Comparison of ENCODE assay signal across 12 cellular contexts in the genomic region with DNA sequence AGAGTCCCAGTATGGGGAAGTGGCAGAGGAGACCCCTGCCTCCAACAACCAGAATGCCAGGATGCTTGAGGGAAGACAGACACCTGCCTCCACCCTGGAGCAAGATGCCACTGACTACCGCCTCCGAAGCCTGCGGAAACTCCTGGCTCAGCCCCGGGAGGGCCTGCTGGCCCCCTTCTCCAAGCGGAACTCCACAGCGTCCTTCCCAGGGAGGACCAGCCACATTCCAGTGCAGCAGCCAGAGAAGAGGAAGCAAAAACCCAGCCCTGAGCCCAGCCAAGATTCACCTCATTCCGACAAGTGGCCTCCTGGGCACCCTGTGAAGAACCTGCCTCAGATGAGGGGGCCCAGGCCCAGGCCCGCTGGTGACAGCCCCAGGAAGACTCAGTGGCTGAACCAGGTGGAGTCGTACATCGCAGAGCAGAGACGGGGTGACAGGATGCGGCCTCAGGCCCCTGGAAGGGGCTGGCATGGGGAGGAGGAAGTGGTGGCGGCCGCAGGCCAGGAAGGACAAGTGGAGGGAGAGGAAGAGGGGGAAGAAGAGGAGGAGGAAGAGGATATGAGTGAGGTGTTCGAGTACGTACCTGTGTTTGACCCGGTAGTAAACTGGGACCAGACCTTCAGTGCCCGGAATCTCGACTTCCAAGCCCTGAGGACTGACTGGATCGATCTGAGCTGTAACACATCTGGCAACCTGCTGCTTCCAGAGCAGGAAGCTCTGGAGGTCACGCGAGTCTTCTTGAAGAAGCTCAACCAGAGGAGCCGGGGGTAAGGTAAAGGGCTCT.
A peak's percentile ranks its signal among the peaks of the same experiment; 100 is the strongest.
DNase-seq lines count a peak whose midpoint lies in the region; ATAC-seq and TF ChIP-seq lines count a peak whose summit lies in the region.
"Had no signal": no experiment of that assay in that cellular context is flagged by ENCODE, and none has a peak within 500 bp of the region (broad histone marks: within the 10 kb centered on the region; RNA-seq: fewer than 3 reads in every experiment).

No MANE protein-coding gene starts in this region.

- TF ChIP-seq POLR2A in suprapubic skin (IDR thresholded peaks at IDR 0.05): no peak

- no peaks in the 10 kb centered on the region for H4K20me1 ChIP-seq in DOHH2 (ENCODE audit: control insufficient read depth, insufficient read depth, low read depth, low read length)

- H3K9me3 ChIP-seq in DOHH2 (ENCODE audit: control insufficient read depth, insufficient read depth, low read length): no peaks in the 10 kb centered on the region
- no peaks in the 10 kb centered on the region for H3K9me3 ChIP-seq in suprapubic skin

- peaks cover 46% of the 10 kb centered on the region for H3K4me1 Mint-ChIP-seq in activated T-helper 17 cell treated with anti-CD3 and anti-CD28 coated beads, Interleukin-2, amount 50 U/mL, for 72 hours
- peaks cover 35 to 66% (median 47%) of the 10 kb centered on the region in 4 donors for H3K4me1 Mint-ChIP-seq in naive thymus-derived CD8-positive, alpha-beta T cell

- no peak overlapping the region for H3K27ac ChIP-seq in DOHH2 (ENCODE audit: low read depth, low read length)
- no peak overlapping the region for H3K27ac ChIP-seq in suprapubic skin

- POLR2A ChIA-PET in naive thymus-derived CD8-positive, alpha-beta T cell (lab: Charles Lee): interaction anchor here (1.3 kb wide), 1 partner anchor 11 kb away, joined by 5 read pairs; no protein-coding TSS in a partner anchor

- peak overlapping the region; percentile 89 for H3K4me3 Mint-ChIP-seq in activated T-helper 17 cell treated with anti-CD3 and anti-CD28 coated beads, Interleukin-2, amount 50 U/mL, for 72 hours
- peak overlapping the region; percentile 53 to 90 (median 78) for H3K4me3 Mint-ChIP-seq in naive thymus-derived CD8-positive, alpha-beta T cell

- peaks cover 7% of the 10 kb centered on the region; the same call in 1 of the 2 replicates for H3K27me3 ChIP-seq in DOHH2 (ENCODE audit: control insufficient read depth, low read length)
- no peaks in the 10 kb centered on the region for H3K27me3 ChIP-seq in suprapubic skin

- ATAC-seq in HG02884 (IDR thresholded peaks at IDR 0.05; ENCODE audit: unreplicated experiment) (peak; percentile 60), HG02798 (IDR thresholded peaks at IDR 0.05; ENCODE audit: poor library complexity, unreplicated experiment) (no peak)
- peak; percentile 88 for ATAC-seq in activated T-helper 17 cell treated with anti-CD3 and anti-CD28 coated beads, Interleukin-2, amount 50 U/mL, for 72 hours (replicated peaks)
- peak; percentile 78 to 86 for ATAC-seq in naive thymus-derived CD8-positive, alpha-beta T cell

- no peak for TF ChIP-seq EP300 in suprapubic skin (IDR thresholded peaks at IDR 0.05)

- TF ChIP-seq CTCF in DOHH2 (IDR thresholded peaks at IDR 0.05; ENCODE audit: low read depth, low read length, poor library complexity, severe bottlenecking) (no peak), suprapubic skin (IDR thresholded peaks at IDR 0.05) (no peak)

- H3K4me1 ChIP-seq in DOHH2 (ENCODE audit: control insufficient read depth, low read length): no peaks in the 10 kb centered on the region
- peaks cover 33% of the 10 kb centered on the region for H3K4me1 ChIP-seq in suprapubic skin

- no peaks in the 10 kb centered on the region for H3K36me3 ChIP-seq in DOHH2 (ENCODE audit: control insufficient read depth, low read length)
- H3K36me3 ChIP-seq in suprapubic skin: no peaks in the 10 kb centered on the region

- peak overlapping the region; percentile 34 for H3K4me2 ChIP-seq in DOHH2 (ENCODE audit: low read length)

- H3K27ac Mint-ChIP-seq in activated T-helper 17 cell treated with anti-CD3 and anti-CD28 coated beads, Interleukin-2, amount 50 U/mL, for 72 hours: peak overlapping the region; percentile 90
- H3K27ac Mint-ChIP-seq in naive thymus-derived CD8-positive, alpha-beta T cell: peak overlapping the region; percentile 63 to 92 (median 86)

- H3K36me3 Mint-ChIP-seq in activated T-helper 17 cell treated with anti-CD3 and anti-CD28 coated beads, Interleukin-2, amount 50 U/mL, for 72 hours (ENCODE audit: low read depth): peaks cover 13% of the 10 kb centered on the region
- no peaks in the 10 kb centered on the region for H3K36me3 Mint-ChIP-seq in naive thymus-derived CD8-positive, alpha-beta T cell

- no peaks in the 10 kb centered on the region for H3K9me3 Mint-ChIP-seq in activated T-helper 17 cell treated with anti-CD3 and anti-CD28 coated beads, Interleukin-2, amount 50 U/mL, for 72 hours
- H3K9me3 Mint-ChIP-seq in naive thymus-derived CD8-positive, alpha-beta T cell: no peaks in the 10 kb centered on the region

- 61% methylated on average over 15 of the region's 23 CpGs for WGBS in suprapubic skin

- peak overlapping the region; percentile 56 for H3K4me3 ChIP-seq in DOHH2 (ENCODE audit: low read length)
- no peak overlapping the region for H3K4me3 ChIP-seq in suprapubic skin

- no peaks in the 10 kb centered on the region for H3K27me3 Mint-ChIP-seq in activated T-helper 17 cell treated with anti-CD3 and anti-CD28 coated beads, Interleukin-2, amount 50 U/mL, for 72 hours
- no peaks in the 10 kb centered on the region for H3K27me3 Mint-ChIP-seq in naive thymus-derived CD8-positive, alpha-beta T cell

- H3F3A ChIP-seq in DOHH2 (ENCODE audit: control insufficient read depth, insufficient read depth): no peaks in the 10 kb centered on the region

- no peaks in the 10 kb centered on the region for H3K9me2 ChIP-seq in DOHH2 (replicated peaks; ENCODE audit: control insufficient read depth, low read length)

- peak in 5 of 10 donors; percentile 38 to 67 (median 55) for DNase-seq in naive thymus-derived CD8-positive, alpha-beta T cell
- no peak for DNase-seq in SK-N-DZ (ENCODE audit: low spot score)
- DNase-seq in suprapubic skin (ENCODE audit: low spot score in 2 of 2): no peak
- no peak for DNase-seq in AG08396 (ENCODE audit: low spot score)
- DNase-seq: GOT3, hypothalamus, MV-4-11, NCI-H526 treated with DMSO at 0.1 percent for 48 hours had no signal

- no peaks in the 10 kb centered on the region for H3K79me2 ChIP-seq in DOHH2 (ENCODE audit: control insufficient read depth, low read length)
